Comparison of ENCODE assay signal across 26 cellular contexts in genomic region chr5:145774442-145774841, GRCh38.
"Had no signal": no experiment of that assay in that cellular context is flagged by ENCODE, and none has a peak within 500 bp of the region (broad histone marks: within the 10 kb centered on the region; RNA-seq: fewer than 3 reads in every experiment).

No MANE protein-coding gene starts in this region.

- H3K4me3 Mint-ChIP-seq: activated naive CD4-positive, alpha-beta T cell treated with anti-CD3 and anti-CD28 coated beads for 36 hours; activated naive CD8-positive, alpha-beta T cell treated with anti-CD3 and anti-CD28 coated beads, Interleukin-2, amount 10 ng/mL, durations not matched to agents 7 days and 5 days; activated T-helper 1 cell treated with anti-CD3 and anti-CD28 coated beads, Interleukin-12 subunit alpha, Interleukin-12 subunit beta, Interleukin-2, Interleukin-4 antibody, amounts not matched to agents 30 ng/mL and 10 ng/mL and 1 ng/mL, durations not matched to agents 14 hours and 24 hours and 36 hours; central memory CD8-positive, alpha-beta T cell; natural killer cell; T-helper 2 cell treated with Interferon-gamma antibody and Interleukin-4, amounts not matched to agents 5 μg/mL and 100 μg/mL, for 36 hours; type B pancreatic cell had no signal

- H3K9me3 Mint-ChIP-seq: activated naive CD4-positive, alpha-beta T cell treated with anti-CD3 and anti-CD28 coated beads for 36 hours; activated naive CD8-positive, alpha-beta T cell treated with anti-CD3 and anti-CD28 coated beads, Interleukin-2, amount 10 ng/mL, durations not matched to agents 7 days and 5 days; activated T-helper 1 cell treated with anti-CD3 and anti-CD28 coated beads, Interleukin-12 subunit alpha, Interleukin-12 subunit beta, Interleukin-2, Interleukin-4 antibody, amounts not matched to agents 30 ng/mL and 10 ng/mL and 1 ng/mL, durations not matched to agents 14 hours and 24 hours and 36 hours; central memory CD8-positive, alpha-beta T cell; natural killer cell; T-helper 2 cell treated with Interferon-gamma antibody and Interleukin-4, amounts not matched to agents 5 μg/mL and 100 μg/mL, for 36 hours had no signal

- H3K27me3 Mint-ChIP-seq: activated naive CD8-positive, alpha-beta T cell treated with anti-CD3 and anti-CD28 coated beads, Interleukin-2, amount 10 ng/mL, durations not matched to agents 7 days and 5 days; central memory CD8-positive, alpha-beta T cell; type B pancreatic cell had no signal

- H3K4me3 ChIP-seq: esophagus squamous epithelium, right lobe of liver, uterus had no signal

- H3K27ac Mint-ChIP-seq: activated naive CD4-positive, alpha-beta T cell treated with anti-CD3 and anti-CD28 coated beads for 36 hours; activated naive CD8-positive, alpha-beta T cell treated with anti-CD3 and anti-CD28 coated beads, Interleukin-2, amount 10 ng/mL, durations not matched to agents 7 days and 5 days; activated T-helper 1 cell treated with anti-CD3 and anti-CD28 coated beads, Interleukin-12 subunit alpha, Interleukin-12 subunit beta, Interleukin-2, Interleukin-4 antibody, amounts not matched to agents 30 ng/mL and 10 ng/mL and 1 ng/mL, durations not matched to agents 14 hours and 24 hours and 36 hours; natural killer cell; T-helper 2 cell treated with Interferon-gamma antibody and Interleukin-4, amounts not matched to agents 5 μg/mL and 100 μg/mL, for 36 hours; type B pancreatic cell had no signal

- ATAC-seq: left cardiac atrium, natural killer cell, right lobe of liver had no signal

- H3K36me3 Mint-ChIP-seq: activated naive CD8-positive, alpha-beta T cell treated with anti-CD3 and anti-CD28 coated beads, Interleukin-2, amount 10 ng/mL, durations not matched to agents 7 days and 5 days; natural killer cell had no signal

- H3K4me1 ChIP-seq: right lobe of liver, uterus had no signal

- H3K9me3 ChIP-seq: esophagus squamous epithelium, neutrophil, right lobe of liver, uterus had no signal

- H3K27ac ChIP-seq: epithelial cell of prostate, esophagus squamous epithelium, neutrophil, right lobe of liver, uterus had no signal

- H3K27me3 ChIP-seq: esophagus squamous epithelium, neutrophil, right lobe of liver, uterus had no signal

- DNase-seq: activated CD4-positive, alpha-beta T cell treated with anti-CD3 and anti-CD28 coated beads for 4 hours; activated CD4-positive, alpha-beta T cell treated with anti-CD3 and anti-CD28 coated beads, Interleukin-2, amount 50 U/mL, for 4 hours; activated CD8-positive, alpha-beta memory T cell treated with anti-CD3 and anti-CD28 coated beads, Interleukin-2, amount 50 U/mL, for 4 hours; activated effector memory CD4-positive, alpha-beta T cell treated with anti-CD3 and anti-CD28 coated beads, Interleukin-2, amount 50 U/mL, for 16 hours; activated naive CD4-positive, alpha-beta T cell treated with anti-CD3 and anti-CD28 coated beads for 36 hours; activated naive CD8-positive, alpha-beta T cell treated with anti-CD3 and anti-CD28 coated beads, Interleukin-2, amount 10 ng/mL, durations not matched to agents 7 days and 5 days; activated T-cell treated with anti-CD3 and anti-CD28 coated beads, Interleukin-2, amount 50 U/mL, for 1 hour; amniotic stem cell; dermis blood vessel endothelial cell; effector CD4-positive, alpha-beta T cell; esophagus squamous epithelium; foreskin melanocyte; islet precursor cell; left cardiac atrium; natural killer cell; right lobe of liver; stimulated activated CD4-positive, alpha-beta T cell treated with anti-CD3 and anti-CD28 coated beads, Interleukin-2, amount 100 ng/mL, for 48 hours; stimulated activated naive CD4-positive, alpha-beta T cell treated with Interleukin-2 at 50 U/mL for 16 hours; T-helper 1 cell; uterus had no signal

- H3K4me1 Mint-ChIP-seq: activated naive CD8-positive, alpha-beta T cell treated with anti-CD3 and anti-CD28 coated beads, Interleukin-2, amount 10 ng/mL, durations not matched to agents 7 days and 5 days; central memory CD8-positive, alpha-beta T cell; natural killer cell had no signal

- H3K36me3 ChIP-seq: neutrophil, right lobe of liver, uterus had no signal
